ENCODE assay signal across 23 cellular contexts in genomic region chr19:10920288-10920655, GRCh38. TPM values are rescaled to one million over a fixed set of nuclear protein-coding genes. Genes with fewer than 3 reads are reported as not detected.
DNase-seq lines count a peak whose midpoint lies in the region; ATAC-seq, FAIRE-seq and TF ChIP-seq lines count a peak whose summit lies in the region.
"Had no signal": no experiment of that assay in that cellular context is flagged by ENCODE, and none has a peak within 500 bp of the region (broad histone marks: within the 10 kb centered on the region; RNA-seq: fewer than 3 reads in every experiment).

No MANE protein-coding gene starts in this region.

- POLR2A ChIA-PET in GM12878 (lab: Charles Lee), result no interaction called here

- H3K79me2 ChIP-seq in GM12878 (ENCODE audit: control insufficient read depth, insufficient read depth, low read length), result no peaks in the 10 kb centered on the region

- peak overlapping the region; percentile 68 for H3K27ac Mint-ChIP-seq in nephron progenitor cell
- H3K27ac Mint-ChIP-seq: B cell had no signal

- intact Hi-C loops in Right ventricle myocardium inferior (cut with DNase I), result no loop called here
- intact Hi-C loops in left ventricle myocardium inferior (cut with micrococcal nuclease), result no loop called here
- intact Hi-C loops in GM12878 (cut with micrococcal nuclease; ENCODE audit: unreplicated experiment), result no loop called here
- intact Hi-C loops in posterior cingulate gyrus (cut with DNase I), result no loop called here

- no peaks in the 10 kb centered on the region for H3K9me3 Mint-ChIP-seq in nephron progenitor cell
- H3K9me3 Mint-ChIP-seq: CD14-positive monocyte had no signal

- no peak for TF ChIP-seq EP300 in GM12878 (IDR thresholded peaks at IDR 0.05; ENCODE audit: borderline replicate concordance in 1 of 2, control insufficient read depth in 1 of 2, low read depth in 2 of 2, low read length in 2 of 2)

- H3K27me3 Mint-ChIP-seq in nephron progenitor cell (ENCODE audit: low read depth, poor library complexity), result no peaks in the 10 kb centered on the region
- H3K27me3 Mint-ChIP-seq: B cell had no signal

- no peak overlapping the region for H3K4me3 Mint-ChIP-seq in nephron progenitor cell
- H3K4me3 Mint-ChIP-seq: B cell, CD14-positive monocyte had no signal

- no peak overlapping the region for H2AFZ ChIP-seq in GM12878 (ENCODE audit: control insufficient read depth, low read depth, low read length)
- H2AFZ ChIP-seq: GM23248, PC-9 had no signal

- TF ChIP-seq RAD21 in GM12878 (IDR thresholded peaks at IDR 0.05; ENCODE audit: insufficient read depth, low read depth, low read length), result no peak

- FAIRE-seq in GM12878 (lab: Jason Lieb, UNC), result no peak
- FAIRE-seq: HepG2 had no signal

- no peak overlapping the region for H3K9ac ChIP-seq in GM12878 (ENCODE audit: control insufficient read depth, insufficient read depth, low read length)
- H3K9ac ChIP-seq: GM23248 had no signal

- BruUV-seq in GM12878 (replicated peaks; lab: Mats Ljungman, UMichigan), result no TSS peak

- no peak overlapping the region for H3K27ac ChIP-seq in left ventricle myocardium inferior (replicated peaks)
- no peak overlapping the region for H3K27ac ChIP-seq in GM12878 (ENCODE audit: control insufficient read depth, insufficient read depth)
- H3K27ac ChIP-seq: GM23248, HL-60, PC-9, SJCRH30 had no signal

- ATAC-seq in Right ventricle myocardium inferior (no peak), GM12878 (no peak), GM19467 (IDR thresholded peaks at IDR 0.05; ENCODE audit: unreplicated experiment) (no peak)

- RAD21 ChIA-PET in GM12878 (lab: Charles Lee; ENCODE audit: unreplicated experiment), result no interaction called here

- in situ Hi-C loops in GM12878 (cut with MboI), result no loop called here

- CTCF ChIA-PET in GM12878 (lab: Yijun Ruan, JAX), result no interaction called here

- TF ChIP-seq POLR2A in GM12878 (IDR thresholded peaks at IDR 0.05; ENCODE audit: low read depth, low read length), result 0 out of 2 replicates have a peak, but pooled peaks have one; percentile 14

- H3K4me3 ChIP-seq in left ventricle myocardium inferior, result no peak overlapping the region
- H3K4me3 ChIP-seq in GM12878, result no peak overlapping the region
- H3K4me3 ChIP-seq: GM23248, PC-9, SJCRH30 had no signal

- SMC1A ChIA-PET in GM12878 (lab: Charles Lee; ENCODE audit: uncharacterized antibody, unreplicated experiment), result no interaction called here

- H3K4me1 ChIP-seq in left ventricle myocardium inferior, result peaks cover 7% of the 10 kb centered on the region
- H3K4me1 ChIP-seq in GM12878 (ENCODE audit: control insufficient read depth, insufficient read depth, low read length), result no peaks in the 10 kb centered on the region
- H3K4me1 ChIP-seq: SJCRH30 had no signal

- DNase-seq in Right ventricle myocardium inferior (ENCODE audit: missing footprints), result peak; percentile 41
- no peak for DNase-seq in left ventricle myocardium inferior
- DNase-seq in GM12878 (ENCODE audit: low read depth, low spot score), result no peak
- no peak for DNase-seq in nephron progenitor cell
- DNase-seq in posterior cingulate gyrus, result no peak
- no peak for DNase-seq in NCI-H1417 (lab: John Stamatoyannopoulos, UW)
- DNase-seq: DMS79, GM23248, HCEC 1CT, KBM-7, NCI-H1092, NCI-H1436 treated with DMSO at 0.1 percent for 48 hours, NCI-H1930, NCI-H2227 treated with DMSO at 0.1 percent for 48 hours, NCI-H510A treated with DMSO at 0.1 percent for 48 hours, NCI-H748 treated with DMSO at 0.1 percent for 48 hours, SJCRH30 had no signal

- TF ChIP-seq CTCF in left ventricle myocardium inferior (IDR thresholded peaks at IDR 0.05; ENCODE audit: borderline replicate concordance) (no peak), GM12878 (IDR thresholded peaks at IDR 0.05 in 2 of 3, conservative IDR thresholded peaks at IDR 0.05 in 1 of 3; ENCODE audit: control insufficient read depth in 2 of 3, extremely low read depth in 1 of 3, insufficient read depth in 1 of 3, low read depth in 3 of 3, low read length in 3 of 3) (no peak), nephron progenitor cell (IDR thresholded peaks at IDR 0.05) (no peak)

- H3K9me3 ChIP-seq in left ventricle myocardium inferior (replicated peaks), result no peaks in the 10 kb centered on the region
- H3K9me3 ChIP-seq in GM12878 (replicated peaks; ENCODE audit: control insufficient read depth, insufficient read depth, low read length), result no peaks in the 10 kb centered on the region
- H3K9me3 ChIP-seq: SJCRH30 had no signal

- H3K36me3 Mint-ChIP-seq in nephron progenitor cell (ENCODE audit: low read depth), result peaks cover 21% of the 10 kb centered on the region

- H3K27me3 ChIP-seq in left ventricle myocardium inferior (ENCODE audit: low read depth) (no peaks in the 10 kb centered on the region), GM12878 (replicated peaks in 1 of 2; ENCODE audit: control insufficient read depth in 2 of 2, insufficient read depth in 2 of 2, low read length in 1 of 2) (no peaks in the 10 kb centered on the region)
- H3K27me3 ChIP-seq: SJCRH30 had no signal

- H4K20me1 ChIP-seq in GM12878 (ENCODE audit: control insufficient read depth, insufficient read depth), result no peaks in the 10 kb centered on the region

- no peak overlapping the region for H3K4me2 ChIP-seq in GM12878 (ENCODE audit: control insufficient read depth, insufficient read depth)
- H3K4me2 ChIP-seq: PC-9 had no signal

- H3K4me1 Mint-ChIP-seq in nephron progenitor cell, result peaks cover 2% of the 10 kb centered on the region
- H3K4me1 Mint-ChIP-seq: CD14-positive monocyte had no signal

- 96% methylated on average over 10 of the region's 10 CpGs for WGBS in GM12878 (ENCODE audit: insufficient coverage, insufficient replicate concordance, low lambda C conversion rate, missing lambda C conversion rate)

- H3K36me3 ChIP-seq in left ventricle myocardium inferior, result peaks cover 85% of the 10 kb centered on the region
- peaks cover 11 to 39% of the 10 kb centered on the region in 2 experiments for H3K36me3 ChIP-seq in GM12878 (ENCODE audit: control insufficient read depth in 2 of 2, insufficient read depth in 2 of 2, low read length in 1 of 2)
- H3K36me3 ChIP-seq: SJCRH30 had no signal

RNA-seq across cellular contexts. Expression of gene YIPF2, which starts 8.2 kb away (rescaled TPM):
- total RNA-seq in Right ventricle myocardium inferior, result 15.2 TPM
- 13.1 TPM for total RNA-seq in left ventricle myocardium inferior
- total RNA-seq in GM12878 (2013; cell fraction: nucleolus; rRNA removed), result 26.2 and 26.3 TPM in 2 replicates
- total RNA-seq in GM12878 (2014; rRNA removed), result 33.4 and 36.4 TPM in 2 replicates
- 10.6 and 14.9 TPM in 2 replicates for total RNA-seq in GM12878 (2014; rRNA removed; fragmentation: Illumina TruSeq; extraction: Trizol)
- 26.5 and 28.4 TPM in 2 replicates for total RNA-seq in GM12878 (2021)
- polyA plus RNA-seq in GM12878 (2011; ENCODE audit: low read depth), result 23.9 TPM
- polyA plus RNA-seq in GM12878 (2011; rRNA removed), result 10.0 and 17.2 TPM in 2 replicates
- 34.7 and 43.9 TPM in 2 replicates for polyA plus RNA-seq in GM12878 (2011; cell fraction: cytosol; rRNA removed)
- 45.4 and 49.0 TPM in 2 replicates for polyA plus RNA-seq in GM12878 (2011; cell fraction: nucleus; rRNA removed)
- polyA plus RNA-seq in GM12878 (2012), result 45.0 and 45.2 TPM in 2 replicates
- 1.8 and 8.1 TPM in 2 replicates for polyA plus RNA-seq in GM12878 (2014; fragmentation: Illumina TruSeq; extraction: Trizol)
- polyA plus RNA-seq in GM12878 (2014; fragmentation: Nextera tagmentation; extraction: Ambion mirVana), result 1 to 10 TPM in 1 of 2 experiments, under 1 TPM in 1; 0.92 to 3.9 TPM
- polyA plus RNA-seq in GM12878 (2014; rRNA removed), result 31.7 and 38.9 TPM in 2 replicates
- 10 to 100 TPM; 18.1 to 19.6 TPM for polyA plus RNA-seq in GM12878 (2016; fragmentation: Nextera tagmentation; extraction: Ambion mirVana)
- 13.9 and 31.1 TPM in 2 replicates for polyA minus RNA-seq in GM12878 (2011; rRNA and poly(A)+ RNA removed)
- 17.4 and 18.8 TPM in 2 replicates for polyA minus RNA-seq in GM12878 (2011; cell fraction: cytosol; rRNA and poly(A)+ RNA removed)
- 9.4 and 9.9 TPM in 2 replicates for polyA minus RNA-seq in GM12878 (2011; cell fraction: nucleus; rRNA and poly(A)+ RNA removed)

RNA-seq across cellular contexts. Expression of gene TIMM29, which starts 8.3 kb away (rescaled TPM):
- total RNA-seq in Right ventricle myocardium inferior (15.3 TPM), left ventricle myocardium inferior (12.4 TPM), GM12878 (2014; rRNA removed) (25.1 and 25.8 TPM in 2 replicates), GM12878 (2014; rRNA removed; fragmentation: Illumina TruSeq; extraction: Trizol) (11.0 TPM in 2 replicates), GM12878 (2021) (20.9 and 22.7 TPM in 2 replicates)
- total RNA-seq in GM12878 (2013; cell fraction: nucleolus; rRNA removed), result 18.1 and 19.1 TPM in 2 replicates
- 11.1 TPM for polyA plus RNA-seq in GM12878 (2011; ENCODE audit: low read depth)
- polyA plus RNA-seq in GM12878 (2011; rRNA removed) (9.6 and 10.2 TPM in 2 replicates), GM12878 (2014; fragmentation: Illumina TruSeq; extraction: Trizol) (6.2 and 8.2 TPM in 2 replicates), GM12878 (2014; fragmentation: Nextera tagmentation; extraction: Ambion mirVana) (1 to 10 TPM; 2.4 to 6.5 TPM), GM12878 (2014; rRNA removed) (15.9 and 17.6 TPM in 2 replicates), GM12878 (2016; fragmentation: Nextera tagmentation; extraction: Ambion mirVana) (10 to 100 TPM; 27.4 to 27.9 TPM)
- 10.5 and 14.1 TPM in 2 replicates for polyA plus RNA-seq in GM12878 (2011; cell fraction: cytosol; rRNA removed)
- polyA plus RNA-seq in GM12878 (2011; cell fraction: nucleus; rRNA removed), result 8.1 and 11.6 TPM in 2 replicates
- 15.7 and 16.8 TPM in 2 replicates for polyA plus RNA-seq in GM12878 (2012)
- polyA minus RNA-seq in GM12878 (2011; rRNA and poly(A)+ RNA removed), result 4.8 and 6.3 TPM in 2 replicates
- polyA minus RNA-seq in GM12878 (2011; cell fraction: cytosol; rRNA and poly(A)+ RNA removed), result 4.6 and 7.4 TPM in 2 replicates
- polyA minus RNA-seq in GM12878 (2011; cell fraction: nucleus; rRNA and poly(A)+ RNA removed), result 3.3 and 6.9 TPM in 2 replicates

RNA-seq across cellular contexts. Expression of gene SMARCA4, which starts 40.6 kb away (rescaled TPM):
- 33.8 TPM for total RNA-seq in Right ventricle myocardium inferior
- 38.8 TPM for total RNA-seq in left ventricle myocardium inferior
- 250 and 253 TPM in 2 replicates for total RNA-seq in GM12878 (2013; cell fraction: nucleolus; rRNA removed)
- 82.0 and 85.3 TPM in 2 replicates for total RNA-seq in GM12878 (2014; rRNA removed)
- 39.2 and 44.7 TPM in 2 replicates for total RNA-seq in GM12878 (2014; rRNA removed; fragmentation: Illumina TruSeq; extraction: Trizol)
- total RNA-seq in GM12878 (2021), result 153 and 175 TPM in 2 replicates
- 38.9 TPM for polyA plus RNA-seq in GM12878 (2011; ENCODE audit: low read depth)
- 25.2 and 32.1 TPM in 2 replicates for polyA plus RNA-seq in GM12878 (2011; rRNA removed)
- 55.8 and 68.4 TPM in 2 replicates for polyA plus RNA-seq in GM12878 (2011; cell fraction: cytosol; rRNA removed)
- polyA plus RNA-seq in GM12878 (2011; cell fraction: nucleus; rRNA removed), result 96.7 and 156 TPM in 2 replicates
- polyA plus RNA-seq in GM12878 (2012), result 82.5 and 85.4 TPM in 2 replicates
- 34.9 and 63.5 TPM in 2 replicates for polyA plus RNA-seq in GM12878 (2014; fragmentation: Illumina TruSeq; extraction: Trizol)
- 10 to 100 TPM; 22.4 to 43.8 TPM for polyA plus RNA-seq in GM12878 (2014; fragmentation: Nextera tagmentation; extraction: Ambion mirVana)
- 51.2 and 76.8 TPM in 2 replicates for polyA plus RNA-seq in GM12878 (2014; rRNA removed)
- polyA plus RNA-seq in GM12878 (2016; fragmentation: Nextera tagmentation; extraction: Ambion mirVana), result 100 to 1,000 TPM in 1 of 2 experiments, 10 to 100 TPM in 1; 88.6 to 102 TPM
- 106 and 126 TPM in 2 replicates for polyA minus RNA-seq in GM12878 (2011; rRNA and poly(A)+ RNA removed)
- 70.4 and 77.0 TPM in 2 replicates for polyA minus RNA-seq in GM12878 (2011; cell fraction: cytosol; rRNA and poly(A)+ RNA removed)
- 49.4 and 101 TPM in 2 replicates for polyA minus RNA-seq in GM12878 (2011; cell fraction: nucleus; rRNA and poly(A)+ RNA removed)

RNA-seq across cellular contexts. Expression of gene CARM1, which starts 48.9 kb away (rescaled TPM):
- 39.5 TPM for total RNA-seq in Right ventricle myocardium inferior
- total RNA-seq in left ventricle myocardium inferior, result 27.2 TPM
- total RNA-seq in GM12878 (2013; cell fraction: nucleolus; rRNA removed), result 38.1 and 42.1 TPM in 2 replicates
- 44.0 and 56.8 TPM in 2 replicates for total RNA-seq in GM12878 (2014; rRNA removed)
- 26.8 and 30.9 TPM in 2 replicates for total RNA-seq in GM12878 (2014; rRNA removed; fragmentation: Illumina TruSeq; extraction: Trizol)
- total RNA-seq in GM12878 (2021), result 115 and 116 TPM in 2 replicates
- polyA plus RNA-seq in GM12878 (2011; ENCODE audit: low read depth), result 22.4 TPM
- 17.7 and 48.6 TPM in 2 replicates for polyA plus RNA-seq in GM12878 (2011; rRNA removed)
- 50.4 and 74.2 TPM in 2 replicates for polyA plus RNA-seq in GM12878 (2011; cell fraction: cytosol; rRNA removed)
- polyA plus RNA-seq in GM12878 (2011; cell fraction: nucleus; rRNA removed), result 121 and 141 TPM in 2 replicates
- 55.3 and 65.7 TPM in 2 replicates for polyA plus RNA-seq in GM12878 (2012)
- 33.0 and 63.5 TPM in 2 replicates for polyA plus RNA-seq in GM12878 (2014; fragmentation: Illumina TruSeq; extraction: Trizol)
- polyA plus RNA-seq in GM12878 (2014; fragmentation: Nextera tagmentation; extraction: Ambion mirVana), result under 1 TPM; 0.45 to 0.49 TPM
- 95.6 and 113 TPM in 2 replicates for polyA plus RNA-seq in GM12878 (2014; rRNA removed)
- polyA plus RNA-seq in GM12878 (2016; fragmentation: Nextera tagmentation; extraction: Ambion mirVana), result 10 to 100 TPM; 10.1 to 12.0 TPM
- 35.9 and 56.0 TPM in 2 replicates for polyA minus RNA-seq in GM12878 (2011; rRNA and poly(A)+ RNA removed)
- polyA minus RNA-seq in GM12878 (2011; cell fraction: cytosol; rRNA and poly(A)+ RNA removed), result 29.0 and 34.2 TPM in 2 replicates
- 15.0 and 29.0 TPM in 2 replicates for polyA minus RNA-seq in GM12878 (2011; cell fraction: nucleus; rRNA and poly(A)+ RNA removed)
